8 cellular contexts compared by ENCODE assay signal in the genomic region with DNA sequence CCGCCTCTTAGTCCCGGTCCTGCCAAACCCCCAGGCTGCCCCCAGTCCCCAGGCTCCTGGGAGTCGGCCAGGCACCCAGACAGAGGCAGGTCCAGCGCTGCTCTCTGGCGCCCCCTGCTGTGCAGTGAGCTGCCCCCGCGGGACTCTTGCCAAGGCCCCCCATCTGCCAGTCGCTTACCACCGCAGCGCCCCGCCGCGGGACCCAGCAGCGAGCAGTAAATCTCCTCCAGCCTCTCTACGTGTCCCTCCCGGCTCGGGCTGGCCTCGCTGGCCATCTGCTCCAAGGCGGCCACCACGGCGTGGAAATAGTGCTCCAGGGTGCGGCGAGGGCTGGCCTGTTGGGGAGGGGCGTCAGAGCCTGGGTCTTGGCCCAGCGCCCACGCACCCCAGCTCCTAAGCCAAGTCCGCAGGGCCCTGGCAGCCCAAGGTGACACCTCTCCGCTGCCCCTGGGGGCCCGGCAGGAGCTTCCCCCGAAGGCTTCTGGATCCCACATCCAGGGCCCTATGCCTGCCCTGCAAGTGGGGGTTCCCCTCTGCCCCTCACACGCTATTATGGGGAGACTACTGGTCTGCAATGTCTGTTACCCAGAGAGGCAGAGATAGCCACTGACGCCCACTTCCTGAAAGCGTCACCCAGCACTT.
DNase-seq lines count a peak whose midpoint lies in the region; ATAC-seq and TF ChIP-seq lines count a peak whose summit lies in the region.

No MANE protein-coding gene starts in this region.

- no peak for ATAC-seq in GM19328 (IDR thresholded peaks at IDR 0.05; ENCODE audit: unreplicated experiment)
- no peak for ATAC-seq in GM21381 (IDR thresholded peaks at IDR 0.05; ENCODE audit: unreplicated experiment)

- H3K27ac ChIP-seq in caudate nucleus (ENCODE audit: low read depth, low read length), result no peak overlapping the region

- DNase-seq in AG10803 (ENCODE audit: low read depth) (no peak), HFF-Myc (ENCODE audit: extremely low read depth, low read depth) (no peak), left kidney (ENCODE audit: low read depth, low spot score) (peak; percentile 66), HuH-7.5 (ENCODE audit: low spot score) (no peak), caudate nucleus (lab: John Stamatoyannopoulos, UW) (no peak)
- DNase-seq in activated T-cell treated with anti-CD3 and anti-CD28 coated beads, Interleukin-2, amount 50 U/mL, for 1 hour, result peak; percentile 32

- H3K4me3 ChIP-seq in AG10803 (ENCODE audit: low read length), result no peak overlapping the region
- no peak overlapping the region for H3K4me3 ChIP-seq in HFF-Myc (replicated peaks; ENCODE audit: low read depth, low read length)

- TF ChIP-seq CTCF in AG10803 (conservative IDR thresholded peaks at IDR 0.05; ENCODE audit: low read length) (peak; percentile 19), HFF-Myc (IDR thresholded peaks at IDR 0.05; ENCODE audit: low read depth, low read length, missing control alignments) (peak; percentile 62)

Comparison
In these comparisons a context has a peak if more than half of its experiments do, and no peak if none do; other contexts are left out.
1. DNase-seq: peak in activated T-cell treated with anti-CD3 and anti-CD28 coated beads, Interleukin-2, amount 50 U/mL, for 1 hour (single experiment) and left kidney (single experiment); none in AG10803 (single experiment), HFF-Myc (single experiment), HuH-7.5 (single experiment) and caudate nucleus (0 of 61).